21 cellular contexts compared by ENCODE assay signal in genomic region chr1:233700338-233700737, GRCh38.
A peak's percentile ranks its signal among the peaks of the same experiment; 100 is the strongest.
DNase-seq lines count a peak whose midpoint lies in the region; ATAC-seq and TF ChIP-seq lines count a peak whose summit lies in the region.
"Had no signal": no experiment of that assay in that cellular context is flagged by ENCODE, and none has a peak within 500 bp of the region (broad histone marks: within the 10 kb centered on the region; RNA-seq: fewer than 3 reads in every experiment).

No MANE protein-coding gene starts in this region.

- ATAC-seq in left lobe of liver (peak; percentile 80), GM18858 (IDR thresholded peaks at IDR 0.05; ENCODE audit: unreplicated experiment) (no peak)
- ATAC-seq: activated naive CD8-positive, alpha-beta T cell treated with anti-CD3 and anti-CD28 coated beads, Interleukin-2, amount 50 U/mL, for 24 hours; GM23338; T-cell; upper lobe of right lung had no signal

- peaks cover 3% of the 10 kb centered on the region for H3K27me3 Mint-ChIP-seq in brain

- DNase-seq in NCI-H748 (lab: John Stamatoyannopoulos, UW; ENCODE audit: unreplicated experiment) (peak; percentile 21), NCI-H748 treated with DMSO at 0.1 percent for 48 hours (lab: John Stamatoyannopoulos, UW) (no peak), NCI-H2029 treated with DMSO at 0.1 percent for 48 hours (lab: John Stamatoyannopoulos, UW) (peak; percentile 85), left lobe of liver (ENCODE audit: low spot score) (no peak), head of caudate nucleus (no peak), HUDEP-2 (lab: John Stamatoyannopoulos, UW; ENCODE audit: unreplicated experiment in 76 of 76) (no peak)
- DNase-seq: activated CD4-positive, alpha-beta memory T cell treated with anti-CD3 and anti-CD28 coated beads for 36 hours; activated gamma-delta T cell; activated naive CD8-positive, alpha-beta T cell treated with anti-CD3 and anti-CD28 coated beads, Interleukin-2, amount 50 U/mL, for 24 hours; CD8-positive, alpha-beta memory T cell; DMS53; effector CD4-positive, alpha-beta T cell; naive B cell; NK-92 treated with Interleukin-12 subunit alpha and Interleukin-12 subunit beta, amount 100 ng/mL, for 24 hours; stimulated activated CD4-positive, alpha-beta T cell treated with anti-CD3 and anti-CD28 coated beads, Interleukin-1b, Interleukin-23, amount 100 ng/mL, for 48 hours; T-cell; upper lobe of right lung had no signal

- H3K9me3 Mint-ChIP-seq in brain, result peaks cover 0 to 14% (median 10%) of the 10 kb centered on the region in 5 experiments
- H3K9me3 Mint-ChIP-seq: activated CD4-positive, alpha-beta memory T cell treated with anti-CD3 and anti-CD28 coated beads for 36 hours; activated naive CD8-positive, alpha-beta T cell treated with anti-CD3 and anti-CD28 coated beads, Interleukin-2, amount 50 U/mL, for 24 hours; GM23338; T-cell had no signal

- H3K4me3 Mint-ChIP-seq in brain, result peak overlapping the region in 1 of 5 experiments; percentile 16
- H3K4me3 Mint-ChIP-seq: activated CD4-positive, alpha-beta memory T cell treated with anti-CD3 and anti-CD28 coated beads for 36 hours; activated naive CD8-positive, alpha-beta T cell treated with anti-CD3 and anti-CD28 coated beads, Interleukin-2, amount 50 U/mL, for 24 hours; B cell; CD8-positive, alpha-beta memory T cell; GM23338; naive B cell; T-cell had no signal

- H3K4me1 Mint-ChIP-seq in brain, result peaks cover 16% of the 10 kb centered on the region
- H3K4me1 Mint-ChIP-seq: activated naive CD8-positive, alpha-beta T cell treated with anti-CD3 and anti-CD28 coated beads, Interleukin-2, amount 50 U/mL, for 24 hours; B cell; CD8-positive, alpha-beta memory T cell; naive B cell; T-cell had no signal

- intact Hi-C loops in head of caudate nucleus (cut with DNase I), result no loop called here

- TF ChIP-seq CTCF in brain (conservative IDR thresholded peaks at IDR 0.05), result no peak

- H3K27ac Mint-ChIP-seq in brain, result peak overlapping the region in 3 of 5 experiments; percentile 19 to 34 (median 28)
- H3K27ac Mint-ChIP-seq: activated CD4-positive, alpha-beta memory T cell treated with anti-CD3 and anti-CD28 coated beads for 36 hours; activated naive CD8-positive, alpha-beta T cell treated with anti-CD3 and anti-CD28 coated beads, Interleukin-2, amount 50 U/mL, for 24 hours; B cell; CD8-positive, alpha-beta memory T cell; GM23338; naive B cell; T-cell had no signal

- H3K36me3 Mint-ChIP-seq in brain, result no peaks in the 10 kb centered on the region
- H3K36me3 Mint-ChIP-seq: activated CD4-positive, alpha-beta memory T cell treated with anti-CD3 and anti-CD28 coated beads for 36 hours; CD8-positive, alpha-beta memory T cell; naive B cell; T-cell had no signal

Comparison
In these comparisons a context has a peak if more than half of its experiments do, and no peak if none do; other contexts are left out.
1. DNase-seq: peak in NCI-H748 (single experiment) and NCI-H2029 treated with DMSO at 0.1 percent for 48 hours (single experiment); none in NCI-H748 treated with DMSO at 0.1 percent for 48 hours (single experiment), left lobe of liver (single experiment), head of caudate nucleus (0 of 42) and HUDEP-2 (0 of 76).